ENCODE assay signal across 9 cellular contexts in the genomic region with DNA sequence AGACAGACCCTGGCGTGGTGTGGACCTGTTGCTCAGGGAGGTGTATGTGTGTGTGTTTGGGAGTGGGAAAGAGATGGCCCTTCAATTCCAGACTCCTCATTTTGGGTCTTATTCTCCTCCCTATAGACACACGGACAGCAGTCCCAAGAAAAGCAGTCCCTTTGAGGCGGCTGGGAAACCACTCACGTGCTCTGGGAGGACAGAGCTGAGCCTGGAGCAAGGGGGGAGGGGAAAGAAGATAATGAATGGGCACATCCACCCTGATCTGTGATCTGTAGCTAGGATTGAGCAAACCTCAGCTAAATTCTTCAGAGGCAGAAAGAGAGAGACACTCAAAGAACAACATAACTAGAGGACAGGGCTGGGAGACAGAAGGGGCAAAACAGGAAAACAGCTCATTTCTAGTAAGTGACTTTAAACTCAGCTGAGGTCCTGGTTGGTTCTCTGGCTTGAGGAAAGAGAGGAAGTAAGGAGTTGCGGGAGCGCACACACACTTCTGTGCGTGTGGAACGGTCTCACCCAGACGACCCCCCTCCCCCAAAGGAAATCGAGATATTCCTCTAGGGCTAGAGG. TPM values are rescaled to one million over a fixed set of nuclear protein-coding genes. Genes with fewer than 3 reads are reported as not detected.
DNase-seq lines count a peak whose midpoint lies in the region; ATAC-seq and TF ChIP-seq lines count a peak whose summit lies in the region.
"Had no signal": no experiment of that assay in that cellular context is flagged by ENCODE, and none has a peak within 500 bp of the region (broad histone marks: within the 10 kb centered on the region; RNA-seq: fewer than 3 reads in every experiment).

No MANE protein-coding gene starts in this region.

- intact Hi-C loops in left lung (cut with DNase I) = no loop called here

- peaks cover 12% of the 10 kb centered on the region for H3K4me1 Mint-ChIP-seq in type B pancreatic cell (ENCODE audit: unreplicated experiment)

- H3K9me3 Mint-ChIP-seq in type B pancreatic cell = no peaks in the 10 kb centered on the region

- TF ChIP-seq CTCF in left lung (IDR thresholded peaks at IDR 0.05) (no peak), type B pancreatic cell (conservative IDR thresholded peaks at IDR 0.05) (no peak)

- H3K36me3 ChIP-seq in KOPT-K1 (ENCODE audit: insufficient read depth, low read length) (peaks cover 31% of the 10 kb centered on the region; the same call in 1 of the 2 replicates), left lung (peaks cover 0 to 28% of the 10 kb centered on the region in 2 donors)

- no peaks in the 10 kb centered on the region for H3K9me3 ChIP-seq in KOPT-K1 (ENCODE audit: insufficient read depth, low read length, poor library complexity, severe bottlenecking)
- no peaks in the 10 kb centered on the region for H3K9me3 ChIP-seq in left lung

- DNase-seq in CD1c-positive myeloid dendritic cell (ENCODE audit: extremely low spot score) (peak; percentile 61), astrocyte of the hippocampus (ENCODE audit: low read depth, low spot score) (peak; percentile 37), left lung (no peak), type B pancreatic cell (ENCODE audit: extremely low spot score, unreplicated experiment) (no peak), pons (ENCODE audit: low spot score) (no peak), HT-29 (ENCODE audit: low spot score) (no peak)

- peak overlapping the region; percentile 90 for H3K27ac Mint-ChIP-seq in type B pancreatic cell

- peak overlapping the region; percentile 95 for H3K4me3 Mint-ChIP-seq in type B pancreatic cell

- H3K4me1 ChIP-seq in left lung = peaks cover 9 to 53% of the 10 kb centered on the region in 2 donors

- no peaks in the 10 kb centered on the region for H3K27me3 Mint-ChIP-seq in type B pancreatic cell

- peak overlapping the region; percentile 91 to 99 for H3K4me3 ChIP-seq in left lung

- ATAC-seq in left lung = no peak
- no peak for ATAC-seq in GM18505 (IDR thresholded peaks at IDR 0.05; ENCODE audit: unreplicated experiment)

- H3K27ac ChIP-seq in KOPT-K1 (ENCODE audit: low read depth, low read length, poor library complexity, severe bottlenecking) (peak overlapping the region; percentile 73), left lung (peak overlapping the region; percentile 50 to 90)

- H3K36me3 Mint-ChIP-seq in type B pancreatic cell = no peaks in the 10 kb centered on the region

- no peak for TF ChIP-seq POLR2A in GM18505 (IDR thresholded peaks at IDR 0.05; ENCODE audit: borderline replicate concordance, extremely low read depth, insufficient read depth, insufficient read length)

- H3K27me3 ChIP-seq in left lung = no peaks in the 10 kb centered on the region

RNA-seq across cellular contexts. Expression of a gene that starts 0.8 kb away (rescaled TPM):
- total RNA-seq in left lung (100 to 1,000 TPM; 139 to 188 TPM), type B pancreatic cell (ENCODE audit: low replicate concordance) (85.6 and 107 TPM in 2 replicates)
- total RNA-seq in HT-29 (2014; rRNA removed; shearing (Covaris generic)) = 127 and 141 TPM in 2 replicates

RNA-seq across cellular contexts. Expression of a gene that starts 26.9 kb away (rescaled TPM):
- total RNA-seq in left lung = under 1 TPM in 1 of 2 donors, not detected in 1; 0.16 TPM
- total RNA-seq in type B pancreatic cell (ENCODE audit: low replicate concordance) = not detected in 2 replicates
- total RNA-seq in HT-29 (2014; rRNA removed; shearing (Covaris generic)) = not detected in 2 replicates

RNA-seq across cellular contexts. Expression of a gene that starts 31.2 kb away (rescaled TPM):
- total RNA-seq in left lung (not detected), type B pancreatic cell (ENCODE audit: low replicate concordance) (not detected in 2 replicates)
- total RNA-seq in HT-29 (2014; rRNA removed; shearing (Covaris generic)) = not detected in 2 replicates
- total RNA-seq: LHCN-M2 had no signal

RNA-seq across cellular contexts. Expression of a gene that starts 31.4 kb away (rescaled TPM):
- total RNA-seq in left lung = not detected
- total RNA-seq in type B pancreatic cell (ENCODE audit: low replicate concordance) = 0.36 TPM in 1 of 2 replicates, not detected in the other
- not detected in 2 replicates for total RNA-seq in HT-29 (2014; rRNA removed; shearing (Covaris generic))
- total RNA-seq: LHCN-M2 had no signal

RNA-seq across cellular contexts. Expression of a gene that starts 32.8 kb away (rescaled TPM):
- total RNA-seq in left lung (10 to 100 TPM; 39.9 to 46.8 TPM), type B pancreatic cell (ENCODE audit: low replicate concordance) (36.0 and 63.5 TPM in 2 replicates)
- 49.6 and 51.9 TPM in 2 replicates for total RNA-seq in HT-29 (2014; rRNA removed; shearing (Covaris generic))

Comparison
In these comparisons a context has a peak if more than half of its experiments do, and no peak if none do; other contexts are left out.
1. DNase-seq: peak in CD1c-positive myeloid dendritic cell (single experiment) and astrocyte of the hippocampus (single experiment); none in left lung (0 of 2), type B pancreatic cell (single experiment), pons (single experiment) and HT-29 (single experiment).